In genomic region chrX:132217203-132218073, GRCh38 we compare ENCODE assay signal across 8 cellular contexts. TPM values are rescaled to one million over a fixed set of nuclear protein-coding genes. Genes with fewer than 3 reads are reported as not detected.
DNase-seq lines count a peak whose midpoint lies in the region; ATAC-seq and TF ChIP-seq lines count a peak whose summit lies in the region.

No MANE protein-coding gene starts in this region.

- no peaks in the 10 kb centered on the region for H3K9me3 ChIP-seq in A673 (ENCODE audit: low read depth, low read length, poor library complexity, severe bottlenecking)

- peaks cover 5% of the 10 kb centered on the region for H3K4me1 ChIP-seq in A673 (ENCODE audit: insufficient read depth, low read length, poor library complexity, severe bottlenecking)

- POLR2A ChIA-PET in A673 (lab: Charles Lee; ENCODE audit: low non-redundant PET): no interaction called here

- CTCF ChIA-PET in A673 (lab: Charles Lee): no interaction called here

- peak; percentile 50 for ATAC-seq in GM18870 (IDR thresholded peaks at IDR 0.05; ENCODE audit: unreplicated experiment)
- peak; percentile 57 for ATAC-seq in HG03103 (IDR thresholded peaks at IDR 0.05; ENCODE audit: low read depth, unreplicated experiment)

- no peak for TF ChIP-seq CTCF in A673 (conservative IDR thresholded peaks at IDR 0.05; ENCODE audit: low read depth, low read length)
- no peak for TF ChIP-seq CTCF in VCaP (conservative IDR thresholded peaks at IDR 0.05)

- H3K27ac ChIP-seq in A673 (ENCODE audit: low read depth, low read length, poor library complexity, severe bottlenecking) (peak overlapping the region; percentile 87), VCaP (peak overlapping the region; percentile 90)

- intact Hi-C loops in A673 (cut with micrococcal nuclease; ENCODE audit: unreplicated experiment): loop anchor here (5.0 kb wide), 1 partner anchor 390 kb away; no protein-coding TSS in a partner anchor

- peaks cover 5% of the 10 kb centered on the region for H3K27me3 ChIP-seq in A673 (replicated peaks; ENCODE audit: insufficient read depth, low read depth, low read length, poor library complexity)

- BruUV-seq in A673 (replicated peaks; lab: Mats Ljungman, UMichigan): no TSS peak

- in situ Hi-C loops in T47D (cut with HindIII; ENCODE audit: low pct_unique_long_range_greater_than_20kb, low sequenced_read_pairs): no loop called here

- H3K4me3 ChIP-seq in A673 (ENCODE audit: low read depth, low read length, poor library complexity, severe bottlenecking): peak overlapping the region; percentile 68

- peaks cover 6% of the 10 kb centered on the region for H3K36me3 ChIP-seq in A673 (ENCODE audit: insufficient read depth, low read length, poor library complexity, severe bottlenecking)

- DNase-seq in A673 (ENCODE audit: low spot score) (peak; percentile 87), NCI-H2171 treated with DMSO at 0.1 percent for 48 hours (lab: John Stamatoyannopoulos, UW) (peak; percentile 66), T47D (ENCODE audit: low read depth in 1 of 2, low spot score in 1 of 2) (peak; percentile 33 to 88), inferior parietal cortex (ENCODE audit: extremely low spot score) (peak; percentile 18)
- DNase-seq in stimulated activated CD4-positive, alpha-beta T cell treated with anti-CD3 and anti-CD28 coated beads, Interleukin-12 subunit alpha, Interleukin-12 subunit beta, amount 100 ng/mL, for 24 hours (ENCODE audit: low read depth in 2 of 2): peak; percentile 49 to 59

RNA-seq across cellular contexts. Expression of gene RAP2C, which starts 1.8 kb away (rescaled TPM):
- total RNA-seq in A673 (2021): 20.8 and 21.4 TPM in 2 replicates

Comparison
In these comparisons a context has a peak if more than half of its experiments do, and no peak if none do; other contexts are left out.
1. Peak in every context shown above with its lines: DNase-seq, ATAC-seq, H3K4me3 ChIP-seq and H3K27ac ChIP-seq.
2. DNase-seq: peak in every context shown above with its lines; median percentile 87 in A673; 66 in NCI-H2171 treated with DMSO at 0.1 percent for 48 hours; 60 in T47D; 54 in stimulated activated CD4-positive, alpha-beta T cell treated with anti-CD3 and anti-CD28 coated beads, Interleukin-12 subunit alpha, Interleukin-12 subunit beta, amount 100 ng/mL, for 24 hours; 18 in inferior parietal cortex.